1 cellular context compared by ENCODE assay signal in genomic region chr17:49341356-49341755, GRCh38.
TF ChIP-seq lines count a peak whose summit lies in the region.

No MANE protein-coding gene starts in this region.

TF ChIP-seq in GM12878, 131 proteins besides CTCF, POLR2A, EP300 and RAD21 (continued from another document):
- no peak for TF ChIP-seq GATAD2B (conservative IDR thresholded peaks at IDR 0.05; ENCODE audit: low read depth)
- TF ChIP-seq TAF1 (IDR thresholded peaks at IDR 0.05; ENCODE audit: borderline replicate concordance, low read depth, low read length), result 0 out of 2 replicates have a peak, but pooled peaks have one; percentile 10
